In the genomic region with DNA sequence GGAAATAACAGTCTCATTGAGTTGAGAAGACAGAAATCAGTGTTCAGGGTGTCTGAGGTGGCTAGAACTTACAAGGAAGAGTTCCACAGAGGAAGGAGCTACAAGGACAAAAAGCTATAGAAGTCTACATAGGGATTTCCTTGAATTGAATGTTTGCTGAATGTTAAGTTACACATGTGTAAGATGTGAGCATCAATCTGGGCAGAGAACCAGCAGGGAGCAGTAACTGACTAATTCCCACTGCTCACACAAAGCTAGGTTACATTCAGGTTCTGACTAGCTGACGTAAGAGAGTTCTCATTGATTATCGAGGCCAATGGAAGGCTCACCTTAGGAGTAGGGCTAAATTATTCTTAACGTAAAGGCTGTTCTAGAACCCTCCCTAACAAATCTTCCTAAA, we compare ENCODE assay signal across 24 cellular contexts.
"Had no signal": no experiment of that assay in that cellular context is flagged by ENCODE, and none has a peak within 500 bp of the region (broad histone marks: within the 10 kb centered on the region; RNA-seq: fewer than 3 reads in every experiment).

No MANE protein-coding gene starts in this region.

- H3K27me3 Mint-ChIP-seq: activated CD4-positive, alpha-beta memory T cell treated with anti-CD3 and anti-CD28 coated beads, Interleukin-2, amount 10 ng/mL, durations not matched to agents 7 days and 5 days; activated naive CD8-positive, alpha-beta T cell treated with anti-CD3 and anti-CD28 coated beads, Interleukin-2, amount 10 ng/mL, durations not matched to agents 7 days and 5 days; dendritic cell treated with granulocyte-macrophage colony-stimulating factor and Interleukin-4, amounts not matched to agents 40 ng/mL and 50 ng/mL, for 4 days; stimulated activated naive CD8-positive, alpha-beta T cell treated with anti-CD3 and anti-CD28 coated beads, Interleukin-15, amount 100 ng/mL, for 72 hours had no signal

- H3K36me3 ChIP-seq: ovary had no signal

- ATAC-seq: activated T-cell treated with anti-CD3 and anti-CD28 coated beads, Interleukin-2, amount 50 U/mL, for 72 hours; body of pancreas; natural killer cell; psoas muscle; right cardiac atrium; stimulated activated naive CD8-positive, alpha-beta T cell treated with anti-CD3 and anti-CD28 coated beads, Interleukin-15, amount 100 ng/mL, for 72 hours had no signal

- H3K9me3 Mint-ChIP-seq: dendritic cell treated with granulocyte-macrophage colony-stimulating factor and Interleukin-4, amounts not matched to agents 40 ng/mL and 50 ng/mL, for 4 days; natural killer cell had no signal

- H3K9me3 ChIP-seq: body of pancreas, ovary, psoas muscle, tibial artery had no signal

- H3K4me1 ChIP-seq: body of pancreas, psoas muscle, tibial artery had no signal

- H3K27ac Mint-ChIP-seq: activated CD4-positive, alpha-beta memory T cell treated with anti-CD3 and anti-CD28 coated beads, Interleukin-2, amount 10 ng/mL, durations not matched to agents 7 days and 5 days; activated naive CD4-positive, alpha-beta T cell treated with anti-CD3 and anti-CD28 coated beads for 36 hours; activated naive CD8-positive, alpha-beta T cell treated with anti-CD3 and anti-CD28 coated beads, Interleukin-2, amount 10 ng/mL, durations not matched to agents 7 days and 5 days; activated T-cell treated with anti-CD3 and anti-CD28 coated beads, Interleukin-2, amount 50 U/mL, for 72 hours; dendritic cell treated with granulocyte-macrophage colony-stimulating factor and Interleukin-4, amounts not matched to agents 40 ng/mL and 50 ng/mL, for 4 days; natural killer cell; stimulated activated naive CD8-positive, alpha-beta T cell treated with anti-CD3 and anti-CD28 coated beads, Interleukin-15, amount 100 ng/mL, for 72 hours; T-helper 1 cell treated with Interleukin-12 subunit alpha and Interleukin-12 subunit beta and Interleukin-4 antibody, amounts not matched to agents 30 μg/mL and 1 μg/mL, for 36 hours had no signal

- H3K4me3 Mint-ChIP-seq: activated CD4-positive, alpha-beta memory T cell treated with anti-CD3 and anti-CD28 coated beads, Interleukin-2, amount 10 ng/mL, durations not matched to agents 7 days and 5 days; activated naive CD4-positive, alpha-beta T cell treated with anti-CD3 and anti-CD28 coated beads for 36 hours; activated naive CD8-positive, alpha-beta T cell treated with anti-CD3 and anti-CD28 coated beads, Interleukin-2, amount 10 ng/mL, durations not matched to agents 7 days and 5 days; activated T-cell treated with anti-CD3 and anti-CD28 coated beads, Interleukin-2, amount 50 U/mL, for 72 hours; dendritic cell treated with granulocyte-macrophage colony-stimulating factor and Interleukin-4, amounts not matched to agents 40 ng/mL and 50 ng/mL, for 4 days; natural killer cell; stimulated activated naive CD8-positive, alpha-beta T cell treated with anti-CD3 and anti-CD28 coated beads, Interleukin-15, amount 100 ng/mL, for 72 hours; T-helper 1 cell treated with Interleukin-12 subunit alpha and Interleukin-12 subunit beta and Interleukin-4 antibody, amounts not matched to agents 30 μg/mL and 1 μg/mL, for 36 hours had no signal

- H3K27me3 ChIP-seq: body of pancreas, cardiac muscle cell, ovary, tibial artery had no signal

- H3K27ac ChIP-seq: body of pancreas, cardiac muscle cell, ovary, psoas muscle, tibial artery had no signal

- DNase-seq: activated CD4-positive, alpha-beta memory T cell treated with anti-CD3 and anti-CD28 coated beads, Interleukin-2, amount 10 ng/mL, durations not matched to agents 7 days and 5 days; activated CD4-positive, alpha-beta T cell treated with anti-CD3 and anti-CD28 coated beads for 48 hours; activated CD4-positive, CD25-positive, alpha-beta regulatory T cell; activated effector memory CD4-positive, alpha-beta T cell treated with Interleukin-2 at 50 U/mL for 16 hours; activated naive CD4-positive, alpha-beta T cell treated with anti-CD3 and anti-CD28 coated beads for 36 hours; activated naive CD8-positive, alpha-beta T cell treated with anti-CD3 and anti-CD28 coated beads, Interleukin-2, amount 10 ng/mL, durations not matched to agents 7 days and 5 days; activated T-cell treated with anti-CD3 and anti-CD28 coated beads, Interleukin-2, amount 50 U/mL, for 72 hours; amygdala; body of pancreas; effector CD4-positive, alpha-beta T cell; erythroblast; hippocampal formation; midbrain; natural killer cell; ovary; psoas muscle; right cardiac atrium; stimulated activated CD4-positive, alpha-beta T cell treated with anti-CD3 and anti-CD28 coated beads, Interleukin-1b, Interleukin-23, amount 100 ng/mL, for 48 hours; stimulated activated naive CD8-positive, alpha-beta T cell treated with anti-CD3 and anti-CD28 coated beads, Interleukin-15, amount 100 ng/mL, for 72 hours; T1000; tibial artery had no signal

- H3K4me3 ChIP-seq: body of pancreas, cardiac muscle cell, ovary, psoas muscle, tibial artery had no signal

- H3K4me1 Mint-ChIP-seq: activated CD4-positive, alpha-beta memory T cell treated with anti-CD3 and anti-CD28 coated beads, Interleukin-2, amount 10 ng/mL, durations not matched to agents 7 days and 5 days; activated naive CD8-positive, alpha-beta T cell treated with anti-CD3 and anti-CD28 coated beads, Interleukin-2, amount 10 ng/mL, durations not matched to agents 7 days and 5 days; natural killer cell; stimulated activated naive CD8-positive, alpha-beta T cell treated with anti-CD3 and anti-CD28 coated beads, Interleukin-15, amount 100 ng/mL, for 72 hours had no signal
